Comparison of ENCODE assay signal across 26 cellular contexts in genomic region chr20:53793783-53794383, GRCh38.
DNase-seq lines count a peak whose midpoint lies in the region; ATAC-seq and TF ChIP-seq lines count a peak whose summit lies in the region.
"Had no signal": no experiment of that assay in that cellular context is flagged by ENCODE, and none has a peak within 500 bp of the region (broad histone marks: within the 10 kb centered on the region; RNA-seq: fewer than 3 reads in every experiment).

No MANE protein-coding gene starts in this region.

- no peaks in the 10 kb centered on the region for H3K23me2 ChIP-seq in H9 (ENCODE audit: insufficient read length, low read depth, low read length, poor library complexity, severe bottlenecking)

- no TSS peak for BruUV-seq in Panc1 (replicated peaks; lab: Mats Ljungman, UMichigan)

- no peak overlapping the region for H3K4me2 ChIP-seq in H9 (ENCODE audit: insufficient read depth, insufficient read length, low read length)
- no peak overlapping the region for H3K4me2 ChIP-seq in trophoblast cell (ENCODE audit: low read length)
- H3K4me2 ChIP-seq: neural progenitor cell had no signal

- H2BK5ac ChIP-seq in H9 (ENCODE audit: insufficient read length, low read length) (no peak overlapping the region), trophoblast cell (ENCODE audit: low read depth, low read length, poor library complexity) (peak overlapping the region; percentile 37)

- H3K14ac ChIP-seq in H9 (ENCODE audit: insufficient read depth, low read length) (no peak overlapping the region), trophoblast cell (ENCODE audit: low read length) (peak overlapping the region; percentile 56)

- H3K9me3 ChIP-seq in H9 (ENCODE audit: control insufficient read depth, low read depth, low read length) = no peaks in the 10 kb centered on the region
- H3K9me3 ChIP-seq in Panc1 (ENCODE audit: control insufficient read depth, insufficient read depth, low read depth, low read length) = no peaks in the 10 kb centered on the region
- H3K9me3 ChIP-seq in esophagus (ENCODE audit: control insufficient read depth in 2 of 2, insufficient read depth in 1 of 2, low read depth in 1 of 2, low read length in 1 of 2) = no peaks in the 10 kb centered on the region
- H3K9me3 ChIP-seq in trophoblast cell (ENCODE audit: insufficient read depth, low read depth, low read length) = no peaks in the 10 kb centered on the region
- H3K9me3 ChIP-seq: Caco-2, transverse colon had no signal

- no peaks in the 10 kb centered on the region for H3K79me1 ChIP-seq in H9 (ENCODE audit: insufficient read depth, low read depth, low read length, poor library complexity, severe bottlenecking)
- H3K79me1 ChIP-seq in trophoblast cell (ENCODE audit: low read length) = peaks cover 16% of the 10 kb centered on the region

- no peak overlapping the region for H3K27ac ChIP-seq in H9 (ENCODE audit: insufficient read length, low read depth, low read length)
- H3K27ac ChIP-seq in Panc1 (ENCODE audit: low read length) = peak overlapping the region; percentile 91
- peak overlapping the region; percentile 35 to 78 for H3K27ac ChIP-seq in esophagus (ENCODE audit: low read depth in 2 of 2, low read length in 1 of 2)
- H3K27ac ChIP-seq in trophoblast cell (ENCODE audit: low read depth, low read length) = no peak overlapping the region
- no peak overlapping the region for H3K27ac ChIP-seq in dorsolateral prefrontal cortex
- H3K27ac ChIP-seq: neural progenitor cell, transverse colon had no signal

- no peaks in the 10 kb centered on the region for H3K36me3 ChIP-seq in Panc1 (ENCODE audit: control insufficient read depth, insufficient read depth, low read length)
- no peaks in the 10 kb centered on the region for H3K36me3 ChIP-seq in esophagus (ENCODE audit: control insufficient read depth in 2 of 2, insufficient read depth in 2 of 2, low read length in 1 of 2)
- H3K36me3 ChIP-seq in trophoblast cell (ENCODE audit: control insufficient read depth in 1 of 2, insufficient read depth in 2 of 2, low read length in 2 of 2) = no peaks in the 10 kb centered on the region
- H3K36me3 ChIP-seq: neural progenitor cell, transverse colon had no signal

- H3K4ac ChIP-seq in H9 (ENCODE audit: low read depth, low read length) (no peak overlapping the region), trophoblast cell (ENCODE audit: low read depth, low read length) (no peak overlapping the region)

- no peak overlapping the region for H3K4me3 Mint-ChIP-seq in H9
- H3K4me3 Mint-ChIP-seq: activated CD4-positive, alpha-beta T cell treated with anti-CD3 and anti-CD28 coated beads, Interleukin-2, amount 10 ng/mL, durations not matched to agents 24 days and 14 days; activated naive CD8-positive, alpha-beta T cell treated with anti-CD3 and anti-CD28 coated beads, Interleukin-2, amount 50 U/mL, for 24 hours; activated T-cell treated with anti-CD3 and anti-CD28 coated beads, Interleukin-2, amount 50 U/mL, for 4 hours; memory B cell; neural progenitor cell; stimulated activated naive CD8-positive, alpha-beta T cell treated with anti-CD3 and anti-CD28 coated beads, Interleukin-15, Interleukin-2, amounts not matched to agents 100 ng/mL and 50 ng/mL, for 24 hours had no signal

- H3T11ph ChIP-seq in H9 (ENCODE audit: low read length) = no peak overlapping the region

- H2BK120ac ChIP-seq in H9 (ENCODE audit: low read depth, low read length, poor library complexity, severe bottlenecking) (no peak overlapping the region), trophoblast cell (ENCODE audit: insufficient read depth, low read length, poor library complexity) (peak overlapping the region; percentile 80)

- H3K23ac ChIP-seq in H9 (ENCODE audit: insufficient read length, low read depth, low read length) = no peak overlapping the region
- no peak overlapping the region for H3K23ac ChIP-seq in trophoblast cell (ENCODE audit: low read length)

- H3K27me3 ChIP-seq in H9 (ENCODE audit: insufficient read depth, low read length) (no peaks in the 10 kb centered on the region), Panc1 (ENCODE audit: control insufficient read depth, insufficient read depth, low read length) (no peaks in the 10 kb centered on the region), esophagus (ENCODE audit: control insufficient read depth in 1 of 2, insufficient read depth in 2 of 2, low read length in 2 of 2) (no peaks in the 10 kb centered on the region), trophoblast cell (ENCODE audit: insufficient read depth, low read length) (no peaks in the 10 kb centered on the region), dorsolateral prefrontal cortex (no peaks in the 10 kb centered on the region)
- H3K27me3 ChIP-seq: neural progenitor cell, transverse colon had no signal

- H2AK5ac ChIP-seq in H9 (ENCODE audit: insufficient read length, low read length) = no peak overlapping the region
- peak overlapping the region; percentile 56 for H2AK5ac ChIP-seq in trophoblast cell (ENCODE audit: low read length)

- no peak overlapping the region for H3K9ac ChIP-seq in H9 (ENCODE audit: extremely low read depth, insufficient read length, low read length)
- no peak overlapping the region for H3K9ac ChIP-seq in trophoblast cell (ENCODE audit: low read length)
- H3K9ac ChIP-seq: neural progenitor cell had no signal

- H3K4me3 ChIP-seq in Panc1 (ENCODE audit: low read depth in 2 of 2, low read length in 2 of 2) = no peak overlapping the region
- H3K4me3 ChIP-seq in esophagus (ENCODE audit: low read depth in 1 of 2, low read length in 2 of 2) = no peak overlapping the region
- H3K4me3 ChIP-seq in trophoblast cell (ENCODE audit: low read depth, low read length) = no peak overlapping the region
- H3K4me3 ChIP-seq in dorsolateral prefrontal cortex = no peak overlapping the region
- H3K4me3 ChIP-seq: neural progenitor cell, transverse colon had no signal

- H3K56ac ChIP-seq in H9 (ENCODE audit: insufficient read length, low read depth, low read length) = no peak overlapping the region

- H3K27me3 Mint-ChIP-seq in H9 (ENCODE audit: low read depth) = no peaks in the 10 kb centered on the region
- H3K27me3 Mint-ChIP-seq: activated CD4-positive, alpha-beta T cell treated with anti-CD3 and anti-CD28 coated beads, Interleukin-2, amount 10 ng/mL, durations not matched to agents 24 days and 14 days; activated naive CD8-positive, alpha-beta T cell treated with anti-CD3 and anti-CD28 coated beads, Interleukin-2, amount 50 U/mL, for 24 hours; memory B cell; progenitor cell of endocrine pancreas; stimulated activated naive CD8-positive, alpha-beta T cell treated with anti-CD3 and anti-CD28 coated beads, Interleukin-15, Interleukin-2, amounts not matched to agents 100 ng/mL and 50 ng/mL, for 24 hours had no signal

- H4K5ac ChIP-seq in H9 (ENCODE audit: insufficient read length, low read depth, low read length) = no peak overlapping the region

- no peak for DNase-seq in H9
- DNase-seq in Panc1 (ENCODE audit: low read depth, low spot score) = no peak
- peak in 1 of 2 donors; percentile 73 for DNase-seq in trophoblast cell
- no peak for DNase-seq in dorsolateral prefrontal cortex
- DNase-seq in Ammon's horn (ENCODE audit: low spot score) = no peak
- DNase-seq: activated CD4-positive, alpha-beta T cell treated with anti-CD3 and anti-CD28 coated beads, Interleukin-2, amount 10 ng/mL, durations not matched to agents 24 days and 14 days; activated gamma-delta T cell treated with Interleukin-2 at 50 U/mL for 16 hours; activated naive CD8-positive, alpha-beta T cell treated with anti-CD3 and anti-CD28 coated beads, Interleukin-2, amount 50 U/mL, for 24 hours; activated T-cell treated with anti-CD3 and anti-CD28 coated beads, Interleukin-2, amount 50 U/mL, for 4 hours; C1 segment of cervical spinal cord; Caco-2; DMS79; foreskin melanocyte; Kasumi-1; left cardiac atrium; NCI-H510A; Right ventricle myocardium superior; SW 1271; T1000; transverse colon had no signal

- intact Hi-C loops in Panc1 (cut with micrococcal nuclease; ENCODE audit: unreplicated experiment) (no loop called here), dorsolateral prefrontal cortex (cut with DNase I) (no loop called here)

- peaks cover 26 to 32% of the 10 kb centered on the region in 2 experiments for H3K4me1 Mint-ChIP-seq in H9

- TF ChIP-seq CTCF in H9 (conservative IDR thresholded peaks at IDR 0.05) = no peak
- TF ChIP-seq CTCF in Panc1 (IDR thresholded peaks at IDR 0.05) = no peak
- TF ChIP-seq CTCF in dorsolateral prefrontal cortex (IDR thresholded peaks at IDR 0.05 in 54 of 56, conservative IDR thresholded peaks at IDR 0.05 in 2 of 56; ENCODE audit: low read depth in 1 of 56, partially characterized antibody in 56 of 56) = no peak

- in situ Hi-C loops in Panc1 (cut with HindIII; ENCODE audit: low pct_unique_long_range_greater_than_20kb, low sequenced_read_pairs) = no loop called here

- CTCF ChIA-PET in Panc1 (lab: Charles Lee) = interaction anchor here (0.5 to 0.7 kb wide), 3 partner anchors 58 to 114 kb away, joined by 4 read pairs; no protein-coding TSS in a partner anchor

- H2AFZ ChIP-seq in H9 (ENCODE audit: low read length) (no peak overlapping the region), trophoblast cell (ENCODE audit: insufficient read depth, low read length, poor library complexity) (no peak overlapping the region)

- no CpG with 5 or more reads among the region's 7 CpGs for WGBS in H9 (ENCODE audit: extremely low coverage, insufficient read length, low lambda C conversion rate)
- WGBS in esophagus, 2 donors = 70 to 71% methylated on average over 7 of the region's 7 CpGs
- WGBS in trophoblast cell (ENCODE audit: extremely low coverage, insufficient coverage, insufficient read length) = no CpG with 5 or more reads among the region's 7 CpGs

- H3K79me2 ChIP-seq in H9 (ENCODE audit: insufficient read depth, low read length) = no peaks in the 10 kb centered on the region
- H3K79me2 ChIP-seq in trophoblast cell (ENCODE audit: control insufficient read depth, insufficient read depth, low read length, poor library complexity) = no peaks in the 10 kb centered on the region

- H3K36me3 Mint-ChIP-seq in H9 (ENCODE audit: insufficient read depth in 1 of 3, low read depth in 3 of 3) = peaks cover 0 to 5% (median 2%) of the 10 kb centered on the region in 3 experiments; a peak in 4 of 7 replicates
- H3K36me3 Mint-ChIP-seq: memory B cell, neural progenitor cell had no signal

- H3K18ac ChIP-seq in H9 (ENCODE audit: insufficient read length, low read depth, low read length) (no peak overlapping the region), trophoblast cell (ENCODE audit: low read length) (peak overlapping the region; percentile 43)

- no peak overlapping the region for H4K91ac ChIP-seq in H9 (ENCODE audit: insufficient read length, low read depth, low read length)
- H4K91ac ChIP-seq in trophoblast cell (ENCODE audit: low read depth, low read length) = peak overlapping the region; percentile 79

- H4K8ac ChIP-seq in H9 (replicated peaks; ENCODE audit: insufficient read length, low read depth, low read length) = no peak overlapping the region
- H4K8ac ChIP-seq in trophoblast cell (ENCODE audit: low read depth, low read length) = peak overlapping the region; percentile 25

- no peaks in the 10 kb centered on the region for H4K20me1 ChIP-seq in H9 (ENCODE audit: control insufficient read depth, insufficient read depth, insufficient read length)

- no peaks in the 10 kb centered on the region for H3K9me3 Mint-ChIP-seq in H9
- H3K9me3 Mint-ChIP-seq: activated naive CD8-positive, alpha-beta T cell treated with anti-CD3 and anti-CD28 coated beads, Interleukin-2, amount 50 U/mL, for 24 hours; activated T-cell treated with anti-CD3 and anti-CD28 coated beads, Interleukin-2, amount 50 U/mL, for 4 hours; neural progenitor cell; stimulated activated naive CD8-positive, alpha-beta T cell treated with anti-CD3 and anti-CD28 coated beads, Interleukin-15, Interleukin-2, amounts not matched to agents 100 ng/mL and 50 ng/mL, for 24 hours had no signal

- H2BK20ac ChIP-seq in H9 (ENCODE audit: low read depth, low read length, poor library complexity, severe bottlenecking) = no peak overlapping the region

- no peak overlapping the region for H4K12ac ChIP-seq in trophoblast cell (ENCODE audit: low read depth, low read length)

- POLR2A ChIA-PET in Panc1 (lab: Charles Lee) = interaction anchor here (0.6 to 0.7 kb wide), 3 partner anchors 7 to 54 kb away, joined by 3 to 10 read pairs (median 3); no protein-coding TSS in a partner anchor

- ATAC-seq in Panc1 (no peak), GM21723 (IDR thresholded peaks at IDR 0.05; ENCODE audit: unreplicated experiment) (no peak)
- ATAC-seq: activated naive CD8-positive, alpha-beta T cell treated with anti-CD3 and anti-CD28 coated beads, Interleukin-2, amount 50 U/mL, for 24 hours; activated T-cell treated with anti-CD3 and anti-CD28 coated beads, Interleukin-2, amount 50 U/mL, for 4 hours; left cardiac atrium had no signal

- peaks cover 9% of the 10 kb centered on the region; the same call in 1 of the 2 replicates for H3K4me1 ChIP-seq in H9 (ENCODE audit: insufficient read depth, low read length)
- peaks cover 29% of the 10 kb centered on the region for H3K4me1 ChIP-seq in Panc1 (ENCODE audit: control insufficient read depth, insufficient read depth, low read length)
- peaks cover 3 to 5% of the 10 kb centered on the region in 2 donors for H3K4me1 ChIP-seq in esophagus (ENCODE audit: control insufficient read depth in 2 of 2, insufficient read depth in 2 of 2, low read length in 1 of 2)
- peaks cover 2 to 8% of the 10 kb centered on the region in 2 experiments for H3K4me1 ChIP-seq in trophoblast cell (ENCODE audit: control insufficient read depth in 1 of 2, insufficient read depth in 2 of 2, low read length in 2 of 2)

- no peak overlapping the region for H2BK15ac ChIP-seq in H9 (ENCODE audit: low read depth, low read length)

- H3K27ac Mint-ChIP-seq in H9 = no peak overlapping the region
- H3K27ac Mint-ChIP-seq: activated CD4-positive, alpha-beta T cell treated with anti-CD3 and anti-CD28 coated beads, Interleukin-2, amount 10 ng/mL, durations not matched to agents 24 days and 14 days; activated naive CD8-positive, alpha-beta T cell treated with anti-CD3 and anti-CD28 coated beads, Interleukin-2, amount 50 U/mL, for 24 hours; memory B cell; progenitor cell of endocrine pancreas; stimulated activated naive CD8-positive, alpha-beta T cell treated with anti-CD3 and anti-CD28 coated beads, Interleukin-15, Interleukin-2, amounts not matched to agents 100 ng/mL and 50 ng/mL, for 24 hours had no signal

- H2BK12ac ChIP-seq in H9 (ENCODE audit: insufficient read length, low read depth, low read length) (peak overlapping the region; percentile 50), trophoblast cell (ENCODE audit: low read length) (peak overlapping the region; percentile 52)

Comparison
In these comparisons a context has a peak if more than half of its experiments do, and no peak if none do; other contexts are left out.
1. H3K27ac ChIP-seq: peak in Panc1 (single experiment) and esophagus (2 of 2); none in H9 (single experiment), trophoblast cell (single experiment) and dorsolateral prefrontal cortex (0 of 59).